ENCODE assay signal across 32 cellular contexts in the genomic region with DNA sequence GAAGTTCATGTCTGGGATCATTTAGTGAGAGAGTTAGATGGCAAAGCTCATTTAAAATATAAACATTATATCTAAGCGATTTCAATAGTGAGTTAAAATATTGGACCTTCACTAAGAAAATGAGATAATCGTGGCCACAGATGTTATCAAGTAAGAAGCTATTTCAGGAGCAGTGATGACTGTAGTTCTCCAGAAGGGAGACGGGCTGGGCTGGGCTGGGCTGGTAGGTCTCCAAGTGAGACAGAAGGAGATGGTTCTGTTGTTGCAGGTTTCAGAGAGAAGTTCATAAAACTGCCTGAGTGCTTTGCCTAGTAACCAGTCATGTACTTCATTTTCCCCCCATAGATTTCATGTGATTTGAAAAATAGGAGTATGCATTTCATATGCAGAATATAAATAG.
DNase-seq lines count a peak whose midpoint lies in the region; ATAC-seq, FAIRE-seq and TF ChIP-seq lines count a peak whose summit lies in the region.
"Had no signal": no experiment of that assay in that cellular context is flagged by ENCODE, and none has a peak within 500 bp of the region (broad histone marks: within the 10 kb centered on the region; RNA-seq: fewer than 3 reads in every experiment).

No MANE protein-coding gene starts in this region.

- no peaks in the 10 kb centered on the region for H3K9me3 ChIP-seq in left ventricle myocardium inferior (replicated peaks)
- no peaks in the 10 kb centered on the region for H3K9me3 ChIP-seq in astrocyte (ENCODE audit: insufficient read depth, low read depth, low read length)
- H3K9me3 ChIP-seq in subcutaneous abdominal adipose tissue (ENCODE audit: control insufficient read depth in 5 of 5, low read length in 5 of 5) = no peaks in the 10 kb centered on the region
- H3K9me3 ChIP-seq: ovary had no signal

- ATAC-seq in Right ventricle myocardium inferior = no peak
- ATAC-seq: activated CD4-positive, CD25-positive, alpha-beta regulatory T cell treated with anti-CD3 and anti-CD28 coated beads, Interleukin-2, amount 50 U/mL, for 24 hours; activated CD8-positive, alpha-beta T cell treated with anti-CD3 and anti-CD28 coated beads, Interleukin-2, amount 10 ng/mL, durations not matched to agents 7 days and 5 days; naive thymus-derived CD4-positive, alpha-beta T cell; Panc1; right cardiac atrium had no signal

- TF ChIP-seq CTCF in left ventricle myocardium inferior (IDR thresholded peaks at IDR 0.05; ENCODE audit: borderline replicate concordance) (no peak), astrocyte (IDR thresholded peaks at IDR 0.05; ENCODE audit: insufficient read depth, low read depth, low read length) (no peak)

- peaks cover 9% of the 10 kb centered on the region for H3K36me3 Mint-ChIP-seq in astrocyte (ENCODE audit: low read depth, unreplicated experiment)

- no peak for DNase-seq in left ventricle myocardium inferior
- DNase-seq in Right ventricle myocardium inferior (ENCODE audit: missing footprints) = no peak
- peak; percentile 53 for DNase-seq in astrocyte (ENCODE audit: low read depth)
- DNase-seq in fibroblast of peridontal ligament (ENCODE audit: extremely low read depth) = peak; percentile 73
- DNase-seq in ureter (ENCODE audit: low spot score) = no peak
- DNase-seq in activated CD8-positive, alpha-beta memory T cell treated with anti-CD3 and anti-CD28 coated beads for 24 hours = no peak
- DNase-seq in activated T-cell treated with anti-CD3 and anti-CD28 coated beads, Interleukin-2, amount 50 U/mL, for 48 hours = no peak
- DNase-seq: activated CD8-positive, alpha-beta T cell treated with anti-CD3 and anti-CD28 coated beads, Interleukin-2, amount 10 ng/mL, durations not matched to agents 7 days and 5 days; activated naive CD4-positive, alpha-beta T cell treated with anti-CD3 and anti-CD28 coated beads, Interleukin-2, amount 10 ng/mL, durations not matched to agents 7 days and 5 days; activated T-cell treated with anti-CD3 and anti-CD28 coated beads, Interleukin-2, amount 50 U/mL, for 24 hours; aorta; foreskin melanocyte; H7; hypothalamus; islet precursor cell; naive thymus-derived CD4-positive, alpha-beta T cell; NCI-H1048; NCI-H2029 treated with DMSO at 0.1 percent for 48 hours; NK-92 treated with Interleukin-12 subunit alpha and Interleukin-12 subunit beta, amount 100 ng/mL, for 24 hours; ovary; right cardiac atrium; stimulated activated CD8-positive, alpha-beta memory T cell treated with anti-CD3 and anti-CD28 coated beads, Interleukin-4, amount 100 ng/mL, for 48 hours; T1000 had no signal

- peaks cover 43% of the 10 kb centered on the region for H3K36me3 ChIP-seq in left ventricle myocardium inferior
- no peaks in the 10 kb centered on the region for H3K36me3 ChIP-seq in astrocyte (ENCODE audit: insufficient read depth, low read length)
- peaks cover 0 to 40% (median 35%) of the 10 kb centered on the region in 5 donors for H3K36me3 ChIP-seq in subcutaneous abdominal adipose tissue (ENCODE audit: control insufficient read depth in 5 of 5, insufficient read depth in 5 of 5, low read length in 5 of 5)
- H3K36me3 ChIP-seq: ovary had no signal

- no peak overlapping the region for H3K4me3 Mint-ChIP-seq in astrocyte (ENCODE audit: unreplicated experiment)
- H3K4me3 Mint-ChIP-seq: activated CD8-positive, alpha-beta T cell treated with anti-CD3 and anti-CD28 coated beads, Interleukin-2, amount 10 ng/mL, durations not matched to agents 7 days and 5 days; activated naive CD4-positive, alpha-beta T cell treated with anti-CD3 and anti-CD28 coated beads, Interleukin-2, amount 10 ng/mL, durations not matched to agents 7 days and 5 days; activated T-cell treated with anti-CD3 and anti-CD28 coated beads, Interleukin-2, amount 50 U/mL, for 24 hours; CD14-positive monocyte; naive thymus-derived CD4-positive, alpha-beta T cell had no signal

- intact Hi-C loops in left ventricle myocardium inferior (cut with micrococcal nuclease) = no loop called here
- intact Hi-C loops in Right ventricle myocardium inferior (cut with DNase I) = loop anchor here (5.0 kb wide), 1 partner anchor 52 kb away; no protein-coding TSS in a partner anchor

- H3K4me1 ChIP-seq in left ventricle myocardium inferior (peaks cover 55% of the 10 kb centered on the region), astrocyte (ENCODE audit: insufficient read depth, low read length) (peaks cover 25% of the 10 kb centered on the region), subcutaneous abdominal adipose tissue (ENCODE audit: control insufficient read depth in 5 of 5, insufficient read depth in 5 of 5, low read length in 5 of 5) (peaks cover 4 to 62% (median 18%) of the 10 kb centered on the region in 5 donors)

- no peaks in the 10 kb centered on the region for H3K79me2 ChIP-seq in astrocyte (ENCODE audit: insufficient read depth, low read length)

- H3K9ac ChIP-seq in astrocyte (ENCODE audit: low read length) = no peak overlapping the region
- no peak overlapping the region for H3K9ac ChIP-seq in subcutaneous abdominal adipose tissue (ENCODE audit: low read length in 5 of 5)

- FAIRE-seq in astrocyte (lab: Jason Lieb, UNC) = no peak
- FAIRE-seq: colon, GM12892, HTR-8/SVneo had no signal

- peaks cover 13% of the 10 kb centered on the region for H3K4me1 Mint-ChIP-seq in astrocyte (ENCODE audit: low read depth, unreplicated experiment)
- H3K4me1 Mint-ChIP-seq: activated naive CD4-positive, alpha-beta T cell treated with anti-CD3 and anti-CD28 coated beads, Interleukin-2, amount 10 ng/mL, durations not matched to agents 7 days and 5 days; CD14-positive monocyte; naive thymus-derived CD4-positive, alpha-beta T cell had no signal

- no peak overlapping the region for H3K4me3 ChIP-seq in left ventricle myocardium inferior
- no peak overlapping the region for H3K4me3 ChIP-seq in astrocyte (ENCODE audit: insufficient read depth, low read depth, low read length)
- H3K4me3 ChIP-seq in subcutaneous abdominal adipose tissue (ENCODE audit: low read depth in 1 of 5, low read length in 5 of 5) = no peak overlapping the region
- H3K4me3 ChIP-seq: lung, ovary, SK-N-MC had no signal

- peaks cover 2% of the 10 kb centered on the region for H3K9me3 Mint-ChIP-seq in astrocyte (ENCODE audit: unreplicated experiment)
- H3K9me3 Mint-ChIP-seq: activated naive CD4-positive, alpha-beta T cell treated with anti-CD3 and anti-CD28 coated beads, Interleukin-2, amount 10 ng/mL, durations not matched to agents 7 days and 5 days; activated T-cell treated with anti-CD3 and anti-CD28 coated beads, Interleukin-2, amount 50 U/mL, for 24 hours; CD14-positive monocyte had no signal

- no peak overlapping the region for H3K4me2 ChIP-seq in astrocyte (ENCODE audit: low read length)

- H3K27me3 Mint-ChIP-seq in astrocyte (ENCODE audit: low read depth, unreplicated experiment) = no peaks in the 10 kb centered on the region
- H3K27me3 Mint-ChIP-seq: activated naive CD4-positive, alpha-beta T cell treated with anti-CD3 and anti-CD28 coated beads, Interleukin-2, amount 10 ng/mL, durations not matched to agents 7 days and 5 days; activated T-cell treated with anti-CD3 and anti-CD28 coated beads, Interleukin-2, amount 50 U/mL, for 24 hours; naive thymus-derived CD4-positive, alpha-beta T cell had no signal

- H3K27me3 ChIP-seq in left ventricle myocardium inferior (ENCODE audit: low read depth) (no peaks in the 10 kb centered on the region), astrocyte (ENCODE audit: insufficient read depth, low read length) (no peaks in the 10 kb centered on the region), subcutaneous abdominal adipose tissue (ENCODE audit: control insufficient read depth in 5 of 5, insufficient read depth in 4 of 5, low read length in 5 of 5) (no peaks in the 10 kb centered on the region)
- H3K27me3 ChIP-seq: ovary had no signal

- H2AFZ ChIP-seq in astrocyte (ENCODE audit: low read depth, low read length) = no peak overlapping the region

- H3K27ac ChIP-seq in left ventricle myocardium inferior (replicated peaks) (peak overlapping the region; percentile 16), astrocyte (ENCODE audit: low read depth, low read length) (no peak overlapping the region), subcutaneous abdominal adipose tissue (ENCODE audit: low read depth, low read length) (peak overlapping the region; percentile 31)
- H3K27ac ChIP-seq: ovary, SK-N-MC had no signal

- no peak overlapping the region for H3K27ac Mint-ChIP-seq in astrocyte (ENCODE audit: unreplicated experiment)
- H3K27ac Mint-ChIP-seq: activated CD8-positive, alpha-beta T cell treated with anti-CD3 and anti-CD28 coated beads, Interleukin-2, amount 10 ng/mL, durations not matched to agents 7 days and 5 days; activated naive CD4-positive, alpha-beta T cell treated with anti-CD3 and anti-CD28 coated beads, Interleukin-2, amount 10 ng/mL, durations not matched to agents 7 days and 5 days; activated T-cell treated with anti-CD3 and anti-CD28 coated beads, Interleukin-2, amount 50 U/mL, for 24 hours; CD14-positive monocyte; naive thymus-derived CD4-positive, alpha-beta T cell had no signal

- no peaks in the 10 kb centered on the region for H4K20me1 ChIP-seq in astrocyte (ENCODE audit: insufficient read depth, low read length)

Comparison
In these comparisons a context has a peak if more than half of its experiments do, and no peak if none do; other contexts are left out.
1. DNase-seq: peak in astrocyte (single experiment) and fibroblast of peridontal ligament (single experiment); none in left ventricle myocardium inferior (single experiment), Right ventricle myocardium inferior (single experiment), ureter (single experiment), activated CD8-positive, alpha-beta memory T cell treated with anti-CD3 and anti-CD28 coated beads for 24 hours (single experiment) and activated T-cell treated with anti-CD3 and anti-CD28 coated beads, Interleukin-2, amount 50 U/mL, for 48 hours (0 of 2).